In the genomic region with DNA sequence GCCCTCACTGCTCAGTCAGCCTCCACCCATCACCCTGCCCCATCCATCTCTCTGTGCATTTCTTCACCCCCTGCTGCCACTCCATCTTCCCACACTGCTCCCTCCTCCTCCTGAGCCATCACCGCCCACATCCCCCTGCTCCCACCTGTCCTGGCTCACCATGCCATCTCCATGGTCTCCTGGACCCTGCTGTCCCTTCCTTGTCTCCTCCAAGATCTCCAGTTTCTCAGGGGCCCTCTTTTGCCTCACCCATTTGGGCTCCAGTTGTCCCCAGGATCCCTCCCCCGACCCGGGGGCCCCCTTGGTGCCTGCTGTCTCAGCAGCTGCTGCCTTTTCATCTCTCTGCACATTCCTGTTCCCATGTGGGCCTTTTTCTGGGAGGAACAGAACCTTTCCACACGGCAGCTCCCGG, we compare ENCODE assay signal across 19 cellular contexts. TPM values are rescaled to one million over a fixed set of nuclear protein-coding genes. Genes with fewer than 3 reads are reported as not detected.
DNase-seq lines count a peak whose midpoint lies in the region; ATAC-seq, FAIRE-seq and TF ChIP-seq lines count a peak whose summit lies in the region.
"Had no signal": no experiment of that assay in that cellular context is flagged by ENCODE, and none has a peak within 500 bp of the region (broad histone marks: within the 10 kb centered on the region; RNA-seq: fewer than 3 reads in every experiment).

No MANE protein-coding gene starts in this region.

- H3K9me2 ChIP-seq in MM.1S (replicated peaks; ENCODE audit: insufficient read depth, low read length), result no peaks in the 10 kb centered on the region

- no peak overlapping the region for H2AK5ac ChIP-seq in H1 (ENCODE audit: low read depth, low read length)

- TF ChIP-seq POLR2A in H1 (IDR thresholded peaks at IDR 0.05; ENCODE audit: control extremely low read depth in 1 of 2, low read depth in 2 of 2, low read length in 2 of 2), result no peak

- no peak for TF ChIP-seq CTCF in left ventricle myocardium inferior (IDR thresholded peaks at IDR 0.05; ENCODE audit: borderline replicate concordance)
- no peak for TF ChIP-seq CTCF in H1 (IDR thresholded peaks at IDR 0.05; ENCODE audit: control extremely low read depth in 1 of 3, insufficient read depth in 1 of 3, low read depth in 1 of 3, low read length in 3 of 3)
- TF ChIP-seq CTCF in neural progenitor cell (IDR thresholded peaks at IDR 0.05), result no peak
- TF ChIP-seq CTCF in MM.1S (IDR thresholded peaks at IDR 0.05; ENCODE audit: low read length), result no peak

- 78% methylated on average over 5 of the region's 5 CpGs; no CpG with 5 or more reads in 1 of the 2 experiments for WGBS in H1 (ENCODE audit: extremely low coverage in 1 of 2, insufficient coverage in 1 of 2, insufficient read length in 1 of 2, insufficient replicate concordance in 2 of 2, low coverage in 1 of 2, low lambda C conversion rate in 2 of 2, missing lambda C conversion rate in 1 of 2), 2 experiments
- WGBS in aorta, 2 donors, result 17% methylated on average over 5 of the region's 5 CpGs

- H3K4me3 ChIP-seq in left ventricle myocardium inferior (no peak overlapping the region), H1 (ENCODE audit: extremely low read depth in 1 of 4, insufficient read depth in 2 of 4, low read depth in 3 of 4, low read length in 4 of 4) (no peak overlapping the region), neural progenitor cell (no peak overlapping the region), aorta (ENCODE audit: low read length in 2 of 2) (peak overlapping the region; percentile 2 to 12), MM.1S (ENCODE audit: low read length) (no peak overlapping the region)

- H3K27me3 Mint-ChIP-seq in neural progenitor cell (ENCODE audit: insufficient read depth, low read depth), result peaks cover 8% of the 10 kb centered on the region
- peaks cover 58% of the 10 kb centered on the region for H3K27me3 Mint-ChIP-seq in activated T-helper 1 cell treated with anti-CD3 and anti-CD28 coated beads, Interleukin-12 subunit alpha, Interleukin-12 subunit beta, Interleukin-2, Interleukin-4 antibody, amounts not matched to agents 30 ng/mL and 10 ng/mL and 1 ng/mL, durations not matched to agents 14 hours and 24 hours and 36 hours (ENCODE audit: insufficient read depth)

- H3K27ac Mint-ChIP-seq in neural progenitor cell, result no peak overlapping the region
- H3K27ac Mint-ChIP-seq in activated T-helper 1 cell treated with anti-CD3 and anti-CD28 coated beads, Interleukin-12 subunit alpha, Interleukin-12 subunit beta, Interleukin-2, Interleukin-4 antibody, amounts not matched to agents 30 ng/mL and 10 ng/mL and 1 ng/mL, durations not matched to agents 14 hours and 24 hours and 36 hours, result no peak overlapping the region
- H3K27ac Mint-ChIP-seq: immature natural killer cell had no signal

- peaks cover 11% of the 10 kb centered on the region; the same call in 1 of the 2 replicates for H3K23me2 ChIP-seq in H1 (ENCODE audit: low read depth, low read length)

- no peak for TF ChIP-seq RAD21 in H1 (IDR thresholded peaks at IDR 0.05 in 1 of 2, conservative IDR thresholded peaks at IDR 0.05 in 1 of 2; ENCODE audit: low read depth in 2 of 2, low read length in 2 of 2)

- ATAC-seq in Right ventricle myocardium inferior (no peak), aorta (ENCODE audit: low FRiP score) (no peak), HG02973 (IDR thresholded peaks at IDR 0.05; ENCODE audit: unreplicated experiment) (no peak)
- ATAC-seq: Panc1 had no signal

- no peak for DNase-seq in left ventricle myocardium inferior
- no peak for DNase-seq in Right ventricle myocardium inferior (ENCODE audit: missing footprints)
- DNase-seq in H1 (ENCODE audit: low read depth in 1 of 2, low spot score in 2 of 2), result no peak
- no peak for DNase-seq in neural progenitor cell (ENCODE audit: low spot score)
- DNase-seq in aorta, result no peak
- no peak for DNase-seq in activated T-helper 1 cell treated with anti-CD3 and anti-CD28 coated beads, Interleukin-12 subunit alpha, Interleukin-12 subunit beta, Interleukin-2, Interleukin-4 antibody, amounts not matched to agents 30 ng/mL and 10 ng/mL and 1 ng/mL, durations not matched to agents 14 hours and 24 hours and 36 hours (ENCODE audit: low spot score)
- no peak for DNase-seq in MM.1S
- DNase-seq: activated effector memory CD4-positive, alpha-beta T cell treated with anti-CD3 and anti-CD28 coated beads, Interleukin-2, amount 50 U/mL, for 16 hours; foreskin fibroblast; GDM1; immature natural killer cell; NCI-H187 treated with DMSO at 0.1 percent for 48 hours; NCI-H524 treated with DMSO at 0.1 percent for 48 hours had no signal

- H3K4me1 ChIP-seq in left ventricle myocardium inferior (peaks cover 63% of the 10 kb centered on the region), H1 (replicated peaks in 1 of 4; ENCODE audit: control insufficient read depth in 3 of 4, insufficient read depth in 4 of 4, low read length in 3 of 4) (peaks cover 0 to 29% (median 14%) of the 10 kb centered on the region in 4 experiments; a peak in 6 of 7 replicates), neural progenitor cell (peaks cover 19% of the 10 kb centered on the region), aorta (ENCODE audit: control insufficient read depth in 1 of 2, insufficient read depth in 2 of 2, low read length in 2 of 2) (peaks cover 0 to 4% of the 10 kb centered on the region in 2 donors), MM.1S (ENCODE audit: low read length) (no peaks in the 10 kb centered on the region)

- H4K20me1 ChIP-seq in H1 (replicated peaks in 1 of 2; ENCODE audit: control insufficient read depth in 1 of 2, insufficient read depth in 2 of 2, low read length in 2 of 2), result peaks cover 2 to 16% of the 10 kb centered on the region in 2 experiments
- no peaks in the 10 kb centered on the region for H4K20me1 ChIP-seq in neural progenitor cell (ENCODE audit: low read depth)
- H4K20me1 ChIP-seq in MM.1S (ENCODE audit: insufficient read depth, low read length), result no peaks in the 10 kb centered on the region

- H3K9me3 ChIP-seq in left ventricle myocardium inferior (replicated peaks) (no peaks in the 10 kb centered on the region), H1 (ENCODE audit: insufficient read depth in 2 of 2, low read depth in 1 of 2, low read length in 1 of 2) (no peaks in the 10 kb centered on the region), neural progenitor cell (ENCODE audit: low read depth) (no peaks in the 10 kb centered on the region), aorta (ENCODE audit: control insufficient read depth, low read length) (no peaks in the 10 kb centered on the region), MM.1S (replicated peaks; ENCODE audit: insufficient read depth, low read length) (no peaks in the 10 kb centered on the region)

- 0 out of 2 replicates have a peak overlapping the region, but pooled peaks have one; percentile 37 for H4K8ac ChIP-seq in H1 (ENCODE audit: extremely low read depth, insufficient read depth, low read length)

- H4K91ac ChIP-seq in H1 (replicated peaks; ENCODE audit: insufficient read length, low read length), result no peak overlapping the region

- no peak for TF ChIP-seq EP300 in H1 (IDR thresholded peaks at IDR 0.05; ENCODE audit: borderline replicate concordance in 1 of 2, low read depth in 2 of 2, low read length in 2 of 2)

- peaks cover 3% of the 10 kb centered on the region for H3K36me3 Mint-ChIP-seq in neural progenitor cell
- no peaks in the 10 kb centered on the region for H3K36me3 Mint-ChIP-seq in activated T-helper 1 cell treated with anti-CD3 and anti-CD28 coated beads, Interleukin-12 subunit alpha, Interleukin-12 subunit beta, Interleukin-2, Interleukin-4 antibody, amounts not matched to agents 30 ng/mL and 10 ng/mL and 1 ng/mL, durations not matched to agents 14 hours and 24 hours and 36 hours (ENCODE audit: low read depth)

- no peak overlapping the region for H2BK5ac ChIP-seq in H1 (ENCODE audit: low read depth, low read length)

- no peak overlapping the region for H4K5ac ChIP-seq in H1 (ENCODE audit: insufficient read length, low read depth, low read length)

- H3K36me3 ChIP-seq in left ventricle myocardium inferior (peaks cover 5% of the 10 kb centered on the region), H1 (ENCODE audit: control insufficient read depth in 2 of 4, insufficient read depth in 4 of 4, low read length in 3 of 4) (no peaks in the 10 kb centered on the region), neural progenitor cell (no peaks in the 10 kb centered on the region), aorta (ENCODE audit: control insufficient read depth in 1 of 2, insufficient read depth in 2 of 2, low read length in 1 of 2) (peaks cover 0 to 3% of the 10 kb centered on the region in 2 donors), MM.1S (replicated peaks; ENCODE audit: insufficient read depth, low read length) (no peaks in the 10 kb centered on the region)

- H3K27ac ChIP-seq in left ventricle myocardium inferior (replicated peaks) (peak overlapping the region; percentile 63), H1 (ENCODE audit: low read depth, low read length) (no peak overlapping the region), neural progenitor cell (no peak overlapping the region), aorta (ENCODE audit: low read depth in 1 of 2, low read length in 2 of 2) (peak overlapping the region; percentile 73 to 82), MM.1S (ENCODE audit: low read length) (no peak overlapping the region)
- H3K27ac ChIP-seq: HL-60, KMS-11, VCaP had no signal

- no peak overlapping the region for H3K23ac ChIP-seq in H1 (ENCODE audit: insufficient read length)

- CTCF ChIA-PET in H1 (lab: Charles Lee; ENCODE audit: partially characterized antibody), result interaction anchor here (7.5 to 113.1 kb wide), 3 partner anchors 13 to 44 kb away, joined by 72 to 7248 read pairs (median 7248); a partner anchor contains a TSS

- intact Hi-C loops in left ventricle myocardium inferior (cut with micrococcal nuclease) (no loop called here), Right ventricle myocardium inferior (cut with DNase I) (no loop called here), aorta (cut with DNase I) (loop anchor here (2.0 to 5.0 kb wide), 2 partner anchors 14 to 52 kb away; a partner anchor contains a TSS)
- intact Hi-C loops in activated T-helper 1 cell treated with anti-CD3 and anti-CD28 coated beads, Interleukin-12 subunit alpha, Interleukin-12 subunit beta, Interleukin-2, Interleukin-4 antibody, amounts not matched to agents 30 ng/mL and 10 ng/mL and 1 ng/mL, durations not matched to agents 14 hours and 24 hours and 36 hours (cut with micrococcal nuclease), result no loop called here

- no peak overlapping the region for H3K18ac ChIP-seq in H1 (ENCODE audit: extremely low read depth, low read length)

- H3K27me3 ChIP-seq in left ventricle myocardium inferior (ENCODE audit: low read depth), result peaks cover 94% of the 10 kb centered on the region
- peaks cover 6 to 40% (median 30%) of the 10 kb centered on the region in 4 experiments for H3K27me3 ChIP-seq in H1 (replicated peaks in 1 of 4; ENCODE audit: control insufficient read depth in 3 of 4, extremely low read depth in 1 of 4, insufficient read depth in 3 of 4, low read length in 3 of 4)
- H3K27me3 ChIP-seq in neural progenitor cell, result peaks cover 70% of the 10 kb centered on the region
- H3K27me3 ChIP-seq in aorta (ENCODE audit: control insufficient read depth in 1 of 2, insufficient read depth in 2 of 2, low read length in 1 of 2), result no peaks in the 10 kb centered on the region
- peaks cover 89% of the 10 kb centered on the region for H3K27me3 ChIP-seq in MM.1S (replicated peaks; ENCODE audit: insufficient read depth, low read length)

- H3K4me1 Mint-ChIP-seq in neural progenitor cell, result peaks cover 56% of the 10 kb centered on the region
- peaks cover 14% of the 10 kb centered on the region for H3K4me1 Mint-ChIP-seq in activated T-helper 1 cell treated with anti-CD3 and anti-CD28 coated beads, Interleukin-12 subunit alpha, Interleukin-12 subunit beta, Interleukin-2, Interleukin-4 antibody, amounts not matched to agents 30 ng/mL and 10 ng/mL and 1 ng/mL, durations not matched to agents 14 hours and 24 hours and 36 hours (ENCODE audit: low read depth)

- H3K4ac ChIP-seq in H1 (replicated peaks; ENCODE audit: insufficient read length, low read depth, low read length), result no peak overlapping the region

- H3K9me3 Mint-ChIP-seq in neural progenitor cell, result no peaks in the 10 kb centered on the region
- H3K9me3 Mint-ChIP-seq in activated T-helper 1 cell treated with anti-CD3 and anti-CD28 coated beads, Interleukin-12 subunit alpha, Interleukin-12 subunit beta, Interleukin-2, Interleukin-4 antibody, amounts not matched to agents 30 ng/mL and 10 ng/mL and 1 ng/mL, durations not matched to agents 14 hours and 24 hours and 36 hours, result no peaks in the 10 kb centered on the region
- H3K9me3 Mint-ChIP-seq: immature natural killer cell had no signal

- H3F3A ChIP-seq in neural progenitor cell (ENCODE audit: low read depth) (peaks cover 3% of the 10 kb centered on the region), MM.1S (ENCODE audit: insufficient read depth, low read length) (no peaks in the 10 kb centered on the region)

- no peak overlapping the region for H2BK20ac ChIP-seq in H1 (ENCODE audit: low read length)

- FAIRE-seq in H1 (lab: Jason Lieb, UNC), result no peak

- H2BK120ac ChIP-seq in H1 (replicated peaks; ENCODE audit: low read depth, low read length), result no peak overlapping the region

- H2BK15ac ChIP-seq in H1 (ENCODE audit: low read length), result peak overlapping the region; percentile 61; the same call in 1 of the 2 replicates

- no peak overlapping the region; a peak in 1 of 4 replicates for H3K4me2 ChIP-seq in H1 (ENCODE audit: insufficient read depth in 1 of 2, low read depth in 2 of 2, low read length in 2 of 2)
- H3K4me2 ChIP-seq in neural progenitor cell, result no peak overlapping the region
- no peak overlapping the region for H3K4me2 ChIP-seq in MM.1S (ENCODE audit: low read depth, low read length)
- H3K4me2 ChIP-seq: KMS-11 had no signal

- H2AFZ ChIP-seq in H1 (ENCODE audit: low read length), result no peak overlapping the region
- no peak overlapping the region for H2AFZ ChIP-seq in neural progenitor cell (replicated peaks)
- no peak overlapping the region for H2AFZ ChIP-seq in MM.1S (ENCODE audit: low read length)

- POLR2A ChIA-PET in H1 (lab: Charles Lee; ENCODE audit: partially characterized antibody), result interaction anchor here (1.0 to 2.3 kb wide), 5 partner anchors 9 to 73 kb away, joined by 4 to 13 read pairs (median 5); no protein-coding TSS in a partner anchor

- no peaks in the 10 kb centered on the region for H3K79me1 ChIP-seq in H1 (ENCODE audit: low read depth, low read length)

- no peaks in the 10 kb centered on the region for H3K79me2 ChIP-seq in H1 (ENCODE audit: control insufficient read depth in 1 of 2, insufficient read depth in 2 of 2, low read length in 2 of 2)
- H3K79me2 ChIP-seq in neural progenitor cell (ENCODE audit: low read depth), result no peaks in the 10 kb centered on the region
- no peaks in the 10 kb centered on the region for H3K79me2 ChIP-seq in MM.1S (ENCODE audit: low read length)

- peak overlapping the region; percentile 84; the same call in 1 of the 2 replicates for H2BK12ac ChIP-seq in H1 (ENCODE audit: low read depth, low read length)

- peak overlapping the region; percentile 50 for H3K4me3 Mint-ChIP-seq in neural progenitor cell
- H3K4me3 Mint-ChIP-seq in activated T-helper 1 cell treated with anti-CD3 and anti-CD28 coated beads, Interleukin-12 subunit alpha, Interleukin-12 subunit beta, Interleukin-2, Interleukin-4 antibody, amounts not matched to agents 30 ng/mL and 10 ng/mL and 1 ng/mL, durations not matched to agents 14 hours and 24 hours and 36 hours, result no peak overlapping the region
- H3K4me3 Mint-ChIP-seq: immature natural killer cell had no signal

- no peak overlapping the region for H3K56ac ChIP-seq in H1 (replicated peaks; ENCODE audit: insufficient read length, low read depth, low read length)

- H3K9ac ChIP-seq in H1 (replicated peaks in 1 of 4; ENCODE audit: extremely low read depth in 1 of 4, low read depth in 3 of 4, low read length in 3 of 4) (no peak overlapping the region), neural progenitor cell (no peak overlapping the region), MM.1S (ENCODE audit: low read length) (no peak overlapping the region)
- H3K9ac ChIP-seq: KMS-11 had no signal

- H3K14ac ChIP-seq in H1 (ENCODE audit: insufficient read length), result no peak overlapping the region

RNA-seq across cellular contexts. Expression of a gene that starts 10.6 kb away (rescaled TPM):
- total RNA-seq in left ventricle myocardium inferior, result 145 TPM
- total RNA-seq in Right ventricle myocardium inferior, result 119 TPM
- total RNA-seq in H1 (2021; fragmentation: NEBNext Ultra II Directional; extraction: Animal tissue kit (Norgen Biotek cat#: 25700)), result 32.0 and 36.7 TPM in 2 replicates
- 19.9 and 37.1 TPM in 2 replicates for polyA plus RNA-seq in H1 (2011; rRNA removed)
- 41.0 TPM for polyA plus RNA-seq in H1 (2011; cell fraction: cytosol; rRNA removed)
- polyA plus RNA-seq in H1 (2011; cell fraction: nucleus; rRNA removed), result 98.6 TPM
- 20.0 to 41.3 TPM (median 36.9 TPM) in 4 replicates for polyA plus RNA-seq in H1 (2012, experiment 1 of 2)
- 18.5 TPM for polyA plus RNA-seq in H1 (2012, experiment 2 of 2)
- 41.2 TPM for polyA plus RNA-seq in H1 (2013, experiment 1 of 2)
- polyA plus RNA-seq in H1 (2013, experiment 2 of 2), result 36.3 TPM
- polyA minus RNA-seq in H1 (2011; rRNA and poly(A)+ RNA removed), result 7.1 and 12.4 TPM in 2 replicates
- polyA minus RNA-seq in H1 (2011; cell fraction: cytosol; rRNA and poly(A)+ RNA removed), result 13.4 TPM
- polyA minus RNA-seq in H1 (2011; cell fraction: nucleus; rRNA and poly(A)+ RNA removed), result 39.5 TPM
- 5.6 and 18.4 TPM in 2 replicates for total RNA-seq in neural progenitor cell (ENCODE audit: low replicate concordance)
- total RNA-seq in aorta, result 100 to 1,000 TPM; 261 to 453 TPM
- 1,000 to 10,000 TPM in 1 of 2 donors, 10 to 100 TPM in 1; 81.6 to 1,108 TPM for polyA plus RNA-seq in aorta
- 0.13 TPM in 1 of 2 replicates, not detected in the other for total RNA-seq in activated T-helper 1 cell treated with anti-CD3 and anti-CD28 coated beads, Interleukin-12 subunit alpha, Interleukin-12 subunit beta, Interleukin-2, Interleukin-4 antibody, amounts not matched to agents 30 ng/mL and 10 ng/mL and 1 ng/mL, durations not matched to agents 14 hours and 24 hours and 36 hours
- polyA plus RNA-seq: immature natural killer cell had no signal

RNA-seq across cellular contexts. Expression of a gene that starts 27.0 kb away (rescaled TPM):
- total RNA-seq in left ventricle myocardium inferior (15,954 TPM), Right ventricle myocardium inferior (13,356 TPM), neural progenitor cell (ENCODE audit: low replicate concordance) (0.31 TPM in 1 of 2 replicates, not detected in the other), aorta (100 to 1,000 TPM; 282 to 314 TPM)
- total RNA-seq in H1 (2021; fragmentation: NEBNext Ultra II Directional; extraction: Animal tissue kit (Norgen Biotek cat#: 25700)), result 1.5 and 1.8 TPM in 2 replicates
- polyA plus RNA-seq in H1 (2011; rRNA removed) (3.8 and 4.3 TPM in 2 replicates), aorta (100 to 1,000 TPM in 1 of 2 donors, 10 to 100 TPM in 1; 22.5 to 145 TPM)
- 5.0 TPM for polyA plus RNA-seq in H1 (2011; cell fraction: cytosol; rRNA removed)
- 3.5 TPM for polyA plus RNA-seq in H1 (2011; cell fraction: nucleus; rRNA removed)
- polyA plus RNA-seq in H1 (2012, experiment 1 of 2), result 2.0 to 3.8 TPM (median 3.0 TPM) in 4 replicates
- 1.8 TPM for polyA plus RNA-seq in H1 (2012, experiment 2 of 2)
- 1.2 TPM for polyA plus RNA-seq in H1 (2013, experiment 1 of 2)
- polyA plus RNA-seq in H1 (2013, experiment 2 of 2), result 2.2 TPM
- 7.1 and 14.3 TPM in 2 replicates for polyA minus RNA-seq in H1 (2011; rRNA and poly(A)+ RNA removed)
- polyA minus RNA-seq in H1 (2011; cell fraction: cytosol; rRNA and poly(A)+ RNA removed), result 5.7 TPM
- 2.7 TPM for polyA minus RNA-seq in H1 (2011; cell fraction: nucleus; rRNA and poly(A)+ RNA removed)
- total RNA-seq in activated T-helper 1 cell treated with anti-CD3 and anti-CD28 coated beads, Interleukin-12 subunit alpha, Interleukin-12 subunit beta, Interleukin-2, Interleukin-4 antibody, amounts not matched to agents 30 ng/mL and 10 ng/mL and 1 ng/mL, durations not matched to agents 14 hours and 24 hours and 36 hours, result not detected in 2 replicates
- total RNA-seq: A673 had no signal
- polyA plus RNA-seq: immature natural killer cell had no signal

RNA-seq across cellular contexts. Expression of a gene that starts 53.5 kb away (rescaled TPM):
- total RNA-seq in left ventricle myocardium inferior (22.0 TPM), Right ventricle myocardium inferior (22.9 TPM), neural progenitor cell (ENCODE audit: low replicate concordance) (23.8 and 49.3 TPM in 2 replicates), aorta (10 to 100 TPM; 38.5 to 42.3 TPM)
- total RNA-seq in H1 (2021; fragmentation: NEBNext Ultra II Directional; extraction: Animal tissue kit (Norgen Biotek cat#: 25700)), result 34.3 and 35.3 TPM in 2 replicates
- polyA plus RNA-seq in H1 (2011; rRNA removed) (98.8 and 101 TPM in 2 replicates), aorta (100 to 1,000 TPM in 1 of 2 donors, 10 to 100 TPM in 1; 17.0 to 135 TPM)
- polyA plus RNA-seq in H1 (2011; cell fraction: cytosol; rRNA removed), result 59.0 TPM
- polyA plus RNA-seq in H1 (2011; cell fraction: nucleus; rRNA removed), result 133 TPM
- polyA plus RNA-seq in H1 (2012, experiment 1 of 2), result 32.8 to 43.7 TPM (median 41.5 TPM) in 4 replicates
- 53.9 TPM for polyA plus RNA-seq in H1 (2012, experiment 2 of 2)
- 32.4 TPM for polyA plus RNA-seq in H1 (2013, experiment 1 of 2)
- 31.6 TPM for polyA plus RNA-seq in H1 (2013, experiment 2 of 2)
- polyA minus RNA-seq in H1 (2011; rRNA and poly(A)+ RNA removed), result 67.3 and 79.3 TPM in 2 replicates
- polyA minus RNA-seq in H1 (2011; cell fraction: cytosol; rRNA and poly(A)+ RNA removed), result 24.6 TPM
- 26.1 TPM for polyA minus RNA-seq in H1 (2011; cell fraction: nucleus; rRNA and poly(A)+ RNA removed)
- total RNA-seq in activated T-helper 1 cell treated with anti-CD3 and anti-CD28 coated beads, Interleukin-12 subunit alpha, Interleukin-12 subunit beta, Interleukin-2, Interleukin-4 antibody, amounts not matched to agents 30 ng/mL and 10 ng/mL and 1 ng/mL, durations not matched to agents 14 hours and 24 hours and 36 hours, result 41.3 and 50.3 TPM in 2 replicates

RNA-seq across cellular contexts. Expression of a gene that starts 57.5 kb away (rescaled TPM):
- 73.0 TPM for total RNA-seq in left ventricle myocardium inferior
- 66.6 TPM for total RNA-seq in Right ventricle myocardium inferior
- total RNA-seq in H1 (2021; fragmentation: NEBNext Ultra II Directional; extraction: Animal tissue kit (Norgen Biotek cat#: 25700)), result 59.8 and 64.2 TPM in 2 replicates
- 109 and 142 TPM in 2 replicates for polyA plus RNA-seq in H1 (2011; rRNA removed)
- 96.0 TPM for polyA plus RNA-seq in H1 (2011; cell fraction: cytosol; rRNA removed)
- 161 TPM for polyA plus RNA-seq in H1 (2011; cell fraction: nucleus; rRNA removed)
- polyA plus RNA-seq in H1 (2012, experiment 1 of 2), result 58.5 to 91.4 TPM (median 86.2 TPM) in 4 replicates
- 101 TPM for polyA plus RNA-seq in H1 (2012, experiment 2 of 2)
- polyA plus RNA-seq in H1 (2013, experiment 1 of 2), result 58.4 TPM
- polyA plus RNA-seq in H1 (2013, experiment 2 of 2), result 61.5 TPM
- 69.7 and 71.8 TPM in 2 replicates for polyA minus RNA-seq in H1 (2011; rRNA and poly(A)+ RNA removed)
- polyA minus RNA-seq in H1 (2011; cell fraction: cytosol; rRNA and poly(A)+ RNA removed), result 32.7 TPM
- polyA minus RNA-seq in H1 (2011; cell fraction: nucleus; rRNA and poly(A)+ RNA removed), result 55.3 TPM
- 36.6 and 120 TPM in 2 replicates for total RNA-seq in neural progenitor cell (ENCODE audit: low replicate concordance)
- total RNA-seq in aorta, result 10 to 100 TPM; 40.8 to 60.2 TPM
- 100 to 1,000 TPM in 1 of 2 donors, 10 to 100 TPM in 1; 64.7 to 127 TPM for polyA plus RNA-seq in aorta
- total RNA-seq in activated T-helper 1 cell treated with anti-CD3 and anti-CD28 coated beads, Interleukin-12 subunit alpha, Interleukin-12 subunit beta, Interleukin-2, Interleukin-4 antibody, amounts not matched to agents 30 ng/mL and 10 ng/mL and 1 ng/mL, durations not matched to agents 14 hours and 24 hours and 36 hours, result 124 and 128 TPM in 2 replicates

Comparison
In these comparisons a context has a peak if more than half of its experiments do, and no peak if none do; other contexts are left out.
1. H3K27ac ChIP-seq: peak in left ventricle myocardium inferior (single experiment) and aorta (2 of 2); none in H1 (single experiment), neural progenitor cell (single experiment) and MM.1S (single experiment).
2. H3K4me3 ChIP-seq: peak in aorta (2 of 2); none in left ventricle myocardium inferior (single experiment), H1 (0 of 4), neural progenitor cell (single experiment) and MM.1S (single experiment).
3. RNA of a gene that starts 27.0 kb away (total RNA-seq): 15,954 TPM in left ventricle myocardium inferior (single experiment), 13,356 TPM in Right ventricle myocardium inferior (single experiment) and 282 to 314 TPM in aorta; 1.5 to 1.8 TPM in H1, 0.31 TPM in neural progenitor cell and not detected in activated T-helper 1 cell treated with anti-CD3 and anti-CD28 coated beads, Interleukin-12 subunit alpha, Interleukin-12 subunit beta, Interleukin-2, Interleukin-4 antibody, amounts not matched to agents 30 ng/mL and 10 ng/mL and 1 ng/mL, durations not matched to agents 14 hours and 24 hours and 36 hours; every median in the first group is over 100 times any median in the second.
4. intact Hi-C loops: an anchor here in aorta (2.0 to 5.0 kb wide); none called in left ventricle myocardium inferior, Right ventricle myocardium inferior and activated T-helper 1 cell treated with anti-CD3 and anti-CD28 coated beads, Interleukin-12 subunit alpha, Interleukin-12 subunit beta, Interleukin-2, Interleukin-4 antibody, amounts not matched to agents 30 ng/mL and 10 ng/mL and 1 ng/mL, durations not matched to agents 14 hours and 24 hours and 36 hours.